Comparison of ENCODE assay signal across 20 cellular contexts in the genomic region with DNA sequence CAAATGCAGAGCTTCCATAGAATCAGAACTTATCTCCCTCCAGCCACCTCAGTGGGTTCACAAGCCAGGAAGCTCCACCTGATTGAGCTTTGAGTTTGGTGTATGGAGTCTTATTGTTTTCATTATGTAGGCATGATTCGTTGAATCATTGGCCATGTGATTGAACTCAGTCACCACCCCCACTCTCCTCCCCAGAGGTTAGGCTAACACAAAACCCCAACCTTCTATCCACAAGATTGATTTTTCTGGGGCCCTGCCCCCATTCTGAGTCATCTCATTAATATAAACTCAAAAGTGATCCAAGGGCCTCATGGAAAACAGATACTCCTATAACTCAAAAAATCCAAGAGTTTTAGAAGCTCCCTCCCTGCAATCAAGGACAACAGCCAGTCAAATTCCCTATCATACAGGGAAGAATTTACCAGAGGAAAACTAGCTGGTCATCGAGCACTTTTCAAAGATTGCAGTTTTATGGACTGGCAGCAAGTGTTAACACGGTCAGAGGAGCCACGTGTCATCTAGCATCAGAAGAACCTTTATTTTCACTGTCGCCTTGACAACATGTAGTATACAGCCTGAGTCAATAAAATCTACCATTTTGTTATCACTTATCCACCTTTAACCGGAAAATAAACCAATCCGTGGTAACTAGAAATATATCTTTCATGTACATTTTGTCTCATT. TPM values are rescaled to one million over a fixed set of nuclear protein-coding genes. Genes with fewer than 3 reads are reported as not detected.
DNase-seq lines count a peak whose midpoint lies in the region; ATAC-seq and TF ChIP-seq lines count a peak whose summit lies in the region.
"Had no signal": no experiment of that assay in that cellular context is flagged by ENCODE, and none has a peak within 500 bp of the region (broad histone marks: within the 10 kb centered on the region; RNA-seq: fewer than 3 reads in every experiment).

No MANE protein-coding gene starts in this region.

- H3K9ac ChIP-seq in PC-3 (ENCODE audit: low read length), result no peak overlapping the region
- no peak overlapping the region for H3K9ac ChIP-seq in smooth muscle cell (ENCODE audit: low read depth)

- BruUV-seq in PC-3 (replicated peaks; lab: Mats Ljungman, UMichigan), result no TSS peak

- peak; percentile 38; the same call in 1 of the 2 replicates for ATAC-seq in PC-3
- no peak for ATAC-seq in GM19455 (IDR thresholded peaks at IDR 0.05; ENCODE audit: unreplicated experiment)
- ATAC-seq: body of pancreas; esophagus mucosa; stimulated activated effector memory CD8-positive, alpha-beta T cell treated with anti-CD3 and anti-CD28 coated beads, Interleukin-12 subunit alpha, Interleukin-12 subunit beta, amount 100 ng/mL, for 72 hours had no signal

- no peaks in the 10 kb centered on the region for H3K9me2 ChIP-seq in PC-3 (replicated peaks; ENCODE audit: low read length)

- H3K4me2 ChIP-seq in PC-3 (ENCODE audit: low read length) (no peak overlapping the region), smooth muscle cell (no peak overlapping the region)

- H3K9me3 ChIP-seq in PC-3 (ENCODE audit: low read length) (no peaks in the 10 kb centered on the region), smooth muscle cell (replicated peaks; ENCODE audit: low read depth) (no peaks in the 10 kb centered on the region)
- H3K9me3 ChIP-seq: body of pancreas, spleen, transverse colon had no signal

- no peak overlapping the region for H3K4me3 ChIP-seq in PC-3 (ENCODE audit: low read length)
- no peak overlapping the region for H3K4me3 ChIP-seq in fibroblast of villous mesenchyme (ENCODE audit: low read depth, low read length)
- no peak overlapping the region for H3K4me3 ChIP-seq in smooth muscle cell
- H3K4me3 ChIP-seq: body of pancreas, spleen, transverse colon had no signal

- H3K27ac ChIP-seq in PC-3 (ENCODE audit: low read length), result no peak overlapping the region
- H3K27ac ChIP-seq in smooth muscle cell (ENCODE audit: low read depth), result peak overlapping the region; percentile 51
- H3K27ac ChIP-seq: 22Rv1, body of pancreas, spleen, transverse colon had no signal

- H2AFZ ChIP-seq in PC-3 (ENCODE audit: low read length) (no peak overlapping the region), smooth muscle cell (ENCODE audit: low read depth) (no peak overlapping the region)

- peak; percentile 23 for DNase-seq in DMS53 (lab: John Stamatoyannopoulos, UW)
- no peak for DNase-seq in DMS53 treated with DMSO at 0.1 percent for 48 hours (lab: John Stamatoyannopoulos, UW; ENCODE audit: unreplicated experiment)
- peak; percentile 35 for DNase-seq in PC-3
- DNase-seq in fibroblast of villous mesenchyme (ENCODE audit: low read depth), result peak; percentile 13
- no peak for DNase-seq in smooth muscle cell (lab: John Stamatoyannopoulos, UW; ENCODE audit: unreplicated experiment)
- DNase-seq in stimulated activated CD4-positive, alpha-beta T cell treated with anti-CD3 and anti-CD28 coated beads, Interleukin-2, amount 100 ng/mL, for 48 hours, result no peak
- no peak for DNase-seq in foreskin melanocyte
- DNase-seq: activated CD4-positive, CD25-positive, alpha-beta regulatory T cell; body of pancreas; CD4-positive, alpha-beta T cell; hypothalamus; NCI-H1417; NCI-H226; spleen; transverse colon had no signal

- H3K27me3 ChIP-seq in PC-3 (ENCODE audit: low read length) (no peaks in the 10 kb centered on the region), smooth muscle cell (ENCODE audit: low read depth) (no peaks in the 10 kb centered on the region)
- H3K27me3 ChIP-seq: body of pancreas, spleen, transverse colon had no signal

- H3K36me3 ChIP-seq in PC-3 (ENCODE audit: low read depth, low read length) (no peaks in the 10 kb centered on the region), smooth muscle cell (ENCODE audit: low read depth) (peaks cover 5% of the 10 kb centered on the region)
- H3K36me3 ChIP-seq: spleen, transverse colon had no signal

- H3K4me1 ChIP-seq in PC-3 (ENCODE audit: insufficient read depth, low read length), result peaks cover 16% of the 10 kb centered on the region
- no peaks in the 10 kb centered on the region for H3K4me1 ChIP-seq in smooth muscle cell (ENCODE audit: low read depth)
- H3K4me1 ChIP-seq: body of pancreas, spleen, transverse colon had no signal

- CTCF ChIA-PET in PC-3 (lab: Charles Lee), result no interaction called here

- TF ChIP-seq CTCF in PC-3 (conservative IDR thresholded peaks at IDR 0.05; ENCODE audit: low read depth, low read length) (no peak), fibroblast of villous mesenchyme (IDR thresholded peaks at IDR 0.05; ENCODE audit: insufficient read depth, low read depth, low read length) (no peak), smooth muscle cell (IDR thresholded peaks at IDR 0.05; ENCODE audit: borderline replicate concordance, insufficient read depth, poor library complexity, severe bottlenecking) (no peak)

- no peaks in the 10 kb centered on the region for H3F3A ChIP-seq in PC-3 (ENCODE audit: low read length, unreplicated experiment)
- H3F3A ChIP-seq in smooth muscle cell (ENCODE audit: low read depth), result peaks cover 11% of the 10 kb centered on the region

- intact Hi-C loops in PC-3 (cut with micrococcal nuclease), result no loop called here

- POLR2A ChIA-PET in PC-3 (lab: Charles Lee; ENCODE audit: unreplicated experiment), result no interaction called here

- H3K79me2 ChIP-seq in PC-3 (ENCODE audit: low read length), result no peaks in the 10 kb centered on the region
- H3K79me2 ChIP-seq in smooth muscle cell (ENCODE audit: low read depth), result no peaks in the 10 kb centered on the region

- 86% methylated on average over 7 of the region's 7 CpGs for WGBS in smooth muscle cell (ENCODE audit: low lambda C conversion rate)

- H4K20me1 ChIP-seq in PC-3 (ENCODE audit: low read length), result no peaks in the 10 kb centered on the region
- H4K20me1 ChIP-seq in smooth muscle cell (ENCODE audit: low read depth), result no peaks in the 10 kb centered on the region

RNA-seq across cellular contexts. Expression of gene GUCY1B1, which starts 35.9 kb away (rescaled TPM):
- total RNA-seq in PC-3 (2014; rRNA removed), result 3.1 and 4.4 TPM in 2 replicates
- total RNA-seq in fibroblast of villous mesenchyme, result 1.7 and 1.9 TPM in 2 replicates
- 32.2 and 35.4 TPM in 2 replicates for total RNA-seq in smooth muscle cell
- polyA plus RNA-seq in smooth muscle cell, result 16.3 and 26.7 TPM in 2 replicates
- total RNA-seq: CD4-positive, alpha-beta T cell had no signal

RNA-seq across cellular contexts. Expression of gene GUCY1A1, which starts 56.3 kb away (rescaled TPM):
- total RNA-seq in PC-3 (2014; rRNA removed), result 9.2 and 9.3 TPM in 2 replicates
- 0.32 and 0.43 TPM in 2 replicates for total RNA-seq in fibroblast of villous mesenchyme
- total RNA-seq in smooth muscle cell, result 269 and 295 TPM in 2 replicates
- 138 and 172 TPM in 2 replicates for polyA plus RNA-seq in smooth muscle cell
- total RNA-seq: CD4-positive, alpha-beta T cell; myocyte had no signal

Comparison
In these comparisons a context has a peak if more than half of its experiments do, and no peak if none do; other contexts are left out.
1. DNase-seq: peak in DMS53 (single experiment), PC-3 (single experiment) and fibroblast of villous mesenchyme (single experiment); none in DMS53 treated with DMSO at 0.1 percent for 48 hours (single experiment), smooth muscle cell (single experiment), stimulated activated CD4-positive, alpha-beta T cell treated with anti-CD3 and anti-CD28 coated beads, Interleukin-2, amount 100 ng/mL, for 48 hours (0 of 2) and foreskin melanocyte (single experiment).
2. RNA of gene GUCY1A1, which starts 56.3 kb away (total RNA-seq): 269 to 295 TPM in smooth muscle cell; 9.2 to 9.3 TPM in PC-3 and 0.32 to 0.43 TPM in fibroblast of villous mesenchyme; every median in the first group is over 10 times any median in the second.